10 cellular contexts compared by ENCODE assay signal in the genomic region with DNA sequence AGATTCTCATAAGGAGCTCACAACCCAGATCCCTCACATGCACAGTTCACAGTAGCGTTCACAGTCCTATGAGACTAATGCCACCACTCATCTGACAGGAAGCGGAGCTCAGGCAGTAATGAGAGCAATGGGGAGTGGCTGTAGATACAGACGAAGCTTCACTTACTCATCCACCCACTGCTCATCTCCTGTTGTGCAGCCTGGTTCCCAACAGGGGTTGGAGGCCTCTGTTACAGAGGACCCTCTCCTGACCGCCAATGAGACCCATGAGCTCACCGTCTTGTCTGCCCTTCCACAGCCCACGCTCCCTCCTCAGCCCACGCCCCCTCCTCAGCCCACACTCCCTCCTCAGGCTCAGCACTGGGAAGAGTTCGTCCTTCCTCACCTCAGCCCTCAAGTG. TPM values are rescaled to one million over a fixed set of nuclear protein-coding genes. Genes with fewer than 3 reads are reported as not detected.
DNase-seq lines count a peak whose midpoint lies in the region; ATAC-seq and TF ChIP-seq lines count a peak whose summit lies in the region.
"Had no signal": no experiment of that assay in that cellular context is flagged by ENCODE, and none has a peak within 500 bp of the region (broad histone marks: within the 10 kb centered on the region; RNA-seq: fewer than 3 reads in every experiment).

No MANE protein-coding gene starts in this region.

- no peak overlapping the region for H3K4me3 Mint-ChIP-seq in activated CD4-positive, alpha-beta T cell treated with anti-CD3 and anti-CD28 coated beads for 36 hours
- H3K4me3 Mint-ChIP-seq: neural crest cell had no signal

- intact Hi-C loops in activated CD4-positive, alpha-beta T cell treated with anti-CD3 and anti-CD28 coated beads for 36 hours (cut with DNase I, micrococcal nuclease) = loop anchor here in 1 of 2 experiments (1.0 kb wide), 2 partner anchors 40 to 41 kb away; a partner anchor contains a TSS
- intact Hi-C loops in left lung (cut with DNase I) = no loop called here

- no peaks in the 10 kb centered on the region for H3K27me3 Mint-ChIP-seq in activated CD4-positive, alpha-beta T cell treated with anti-CD3 and anti-CD28 coated beads for 36 hours

- H3K27ac Mint-ChIP-seq in activated CD4-positive, alpha-beta T cell treated with anti-CD3 and anti-CD28 coated beads for 36 hours = peak overlapping the region; percentile 91

- peaks cover 46% of the 10 kb centered on the region for H3K4me1 Mint-ChIP-seq in activated CD4-positive, alpha-beta T cell treated with anti-CD3 and anti-CD28 coated beads for 36 hours

- CTCF ChIA-PET in activated CD4-positive, alpha-beta T cell treated with anti-CD3 and anti-CD28 coated beads for 36 hours (lab: Charles Lee) = interaction anchor here (0.6 to 2.9 kb wide), 4 partner anchors 52 to 146 kb away, joined by 3 to 9 read pairs (median 6); no protein-coding TSS in a partner anchor

- H3K9me3 Mint-ChIP-seq in activated CD4-positive, alpha-beta T cell treated with anti-CD3 and anti-CD28 coated beads for 36 hours (ENCODE audit: low read depth) = peaks cover 1% of the 10 kb centered on the region
- H3K9me3 Mint-ChIP-seq: neural crest cell had no signal

- H3K36me3 Mint-ChIP-seq in activated CD4-positive, alpha-beta T cell treated with anti-CD3 and anti-CD28 coated beads for 36 hours (ENCODE audit: low read depth) = no peaks in the 10 kb centered on the region

- H3K36me3 ChIP-seq in brain microvascular endothelial cell (replicated peaks) (no peaks in the 10 kb centered on the region), left lung (no peaks in the 10 kb centered on the region)

- POLR2A ChIA-PET in activated CD4-positive, alpha-beta T cell treated with anti-CD3 and anti-CD28 coated beads for 36 hours (lab: Charles Lee) = interaction anchor here (0.9 to 1.0 kb wide), 2 partner anchors 11 to 71 kb away, joined by 3 to 5 read pairs; no protein-coding TSS in a partner anchor

- no peaks in the 10 kb centered on the region for H3K4me1 ChIP-seq in left lung

- in situ Hi-C loops in brain microvascular endothelial cell (cut with HindIII; ENCODE audit: low pct_ligation_motif_present, low sequenced_read_pairs) = no loop called here

- no peak overlapping the region for H3K4me3 ChIP-seq in brain microvascular endothelial cell (ENCODE audit: low read depth, low read length)
- no peak overlapping the region for H3K4me3 ChIP-seq in left lung

- no peak for TF ChIP-seq CTCF in brain microvascular endothelial cell (IDR thresholded peaks at IDR 0.05; ENCODE audit: low read depth, low read length, missing control alignments)
- no peak for TF ChIP-seq CTCF in left lung (IDR thresholded peaks at IDR 0.05)

- peak; percentile 97 for ATAC-seq in activated CD4-positive, alpha-beta T cell treated with anti-CD3 and anti-CD28 coated beads for 36 hours
- no peak for ATAC-seq in GM21717 (IDR thresholded peaks at IDR 0.05; ENCODE audit: unreplicated experiment)
- no peak for ATAC-seq in left lung
- ATAC-seq: Right ventricle myocardium inferior had no signal

- H3K27me3 ChIP-seq in brain microvascular endothelial cell (replicated peaks) (no peaks in the 10 kb centered on the region), left lung (no peaks in the 10 kb centered on the region)

- H3K27ac ChIP-seq in brain microvascular endothelial cell (no peak overlapping the region), left lung (no peak overlapping the region)

- H3K9me3 ChIP-seq in left lung = no peaks in the 10 kb centered on the region

- peak; percentile 49 to 59 for DNase-seq in Kasumi-1 (lab: John Stamatoyannopoulos, UW)
- peak; percentile 76 for DNase-seq in activated CD4-positive, alpha-beta T cell treated with anti-CD3 and anti-CD28 coated beads for 36 hours
- peak; percentile 48 for DNase-seq in brain microvascular endothelial cell
- peak; percentile 52 for DNase-seq in stimulated activated CD4-positive, alpha-beta T cell treated with anti-CD3 and anti-CD28 coated beads, Interleukin-2, amount 100 ng/mL, for 4 hours (ENCODE audit: low read depth)
- DNase-seq in left lung = no peak
- no peak for DNase-seq in kidney tubule cell (ENCODE audit: low spot score)
- DNase-seq: DMS79 had no signal

RNA-seq across cellular contexts. Expression of a gene that starts 39.6 kb away (rescaled TPM):
- total RNA-seq in activated CD4-positive, alpha-beta T cell treated with anti-CD3 and anti-CD28 coated beads for 36 hours = under 1 TPM; 0.21 to 0.34 TPM
- 10 to 100 TPM in 1 of 2 donors, under 1 TPM in 1; 0.73 to 10.7 TPM for total RNA-seq in left lung
- total RNA-seq: Right ventricle myocardium inferior had no signal

RNA-seq across cellular contexts. Expression of a gene that starts 52.8 kb away (rescaled TPM):
- 10 to 100 TPM; 37.3 to 39.0 TPM for total RNA-seq in activated CD4-positive, alpha-beta T cell treated with anti-CD3 and anti-CD28 coated beads for 36 hours
- 1 to 10 TPM in 1 of 2 donors, under 1 TPM in 1; 0.67 to 1.3 TPM for total RNA-seq in left lung
- total RNA-seq: neural crest cell, Right ventricle myocardium inferior had no signal

RNA-seq across cellular contexts. Expression of a gene that starts 57.2 kb away (rescaled TPM):
- 10 to 100 TPM; 18.2 to 19.3 TPM for total RNA-seq in activated CD4-positive, alpha-beta T cell treated with anti-CD3 and anti-CD28 coated beads for 36 hours
- 10 to 100 TPM; 22.4 to 26.8 TPM for total RNA-seq in left lung

Comparison
In these comparisons a context has a peak if more than half of its experiments do, and no peak if none do; other contexts are left out.
1. DNase-seq: peak in Kasumi-1 (2 of 2), activated CD4-positive, alpha-beta T cell treated with anti-CD3 and anti-CD28 coated beads for 36 hours (single experiment), brain microvascular endothelial cell (single experiment) and stimulated activated CD4-positive, alpha-beta T cell treated with anti-CD3 and anti-CD28 coated beads, Interleukin-2, amount 100 ng/mL, for 4 hours (single experiment); none in left lung (0 of 2) and kidney tubule cell (single experiment).
2. RNA of a gene that starts 52.8 kb away (total RNA-seq): 37.3 to 39.0 TPM in activated CD4-positive, alpha-beta T cell treated with anti-CD3 and anti-CD28 coated beads for 36 hours; 0.67 to 1.3 TPM in left lung; every median in the first group is over 10 times any median in the second.